1 cellular context compared by ENCODE assay signal in genomic region chr1:241640149-241640866, GRCh38.
TF ChIP-seq lines count a peak whose summit lies in the region.

A gene with protein sequence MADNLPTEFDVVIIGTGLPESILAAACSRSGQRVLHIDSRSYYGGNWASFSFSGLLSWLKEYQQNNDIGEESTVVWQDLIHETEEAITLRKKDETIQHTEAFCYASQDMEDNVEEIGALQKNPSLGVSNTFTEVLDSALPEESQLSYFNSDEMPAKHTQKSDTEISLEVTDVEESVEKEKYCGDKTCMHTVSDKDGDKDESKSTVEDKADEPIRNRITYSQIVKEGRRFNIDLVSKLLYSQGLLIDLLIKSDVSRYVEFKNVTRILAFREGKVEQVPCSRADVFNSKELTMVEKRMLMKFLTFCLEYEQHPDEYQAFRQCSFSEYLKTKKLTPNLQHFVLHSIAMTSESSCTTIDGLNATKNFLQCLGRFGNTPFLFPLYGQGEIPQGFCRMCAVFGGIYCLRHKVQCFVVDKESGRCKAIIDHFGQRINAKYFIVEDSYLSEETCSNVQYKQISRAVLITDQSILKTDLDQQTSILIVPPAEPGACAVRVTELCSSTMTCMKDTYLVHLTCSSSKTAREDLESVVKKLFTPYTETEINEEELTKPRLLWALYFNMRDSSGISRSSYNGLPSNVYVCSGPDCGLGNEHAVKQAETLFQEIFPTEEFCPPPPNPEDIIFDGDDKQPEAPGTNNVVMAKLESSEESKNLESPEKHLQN (minus strand): TSS chr1:241640369. CDS start chr1:241635766, 4,603 bp downstream.
OPN3 (minus strand) TSS chr1:241640369; CDS start chr1:241640254, 115 bp downstream.

TF ChIP-seq in HepG2, 621 proteins besides CTCF, POLR2A, EP300 and RAD21 (continued from another document and continues in another):
- TF ChIP-seq, protein P1, sequence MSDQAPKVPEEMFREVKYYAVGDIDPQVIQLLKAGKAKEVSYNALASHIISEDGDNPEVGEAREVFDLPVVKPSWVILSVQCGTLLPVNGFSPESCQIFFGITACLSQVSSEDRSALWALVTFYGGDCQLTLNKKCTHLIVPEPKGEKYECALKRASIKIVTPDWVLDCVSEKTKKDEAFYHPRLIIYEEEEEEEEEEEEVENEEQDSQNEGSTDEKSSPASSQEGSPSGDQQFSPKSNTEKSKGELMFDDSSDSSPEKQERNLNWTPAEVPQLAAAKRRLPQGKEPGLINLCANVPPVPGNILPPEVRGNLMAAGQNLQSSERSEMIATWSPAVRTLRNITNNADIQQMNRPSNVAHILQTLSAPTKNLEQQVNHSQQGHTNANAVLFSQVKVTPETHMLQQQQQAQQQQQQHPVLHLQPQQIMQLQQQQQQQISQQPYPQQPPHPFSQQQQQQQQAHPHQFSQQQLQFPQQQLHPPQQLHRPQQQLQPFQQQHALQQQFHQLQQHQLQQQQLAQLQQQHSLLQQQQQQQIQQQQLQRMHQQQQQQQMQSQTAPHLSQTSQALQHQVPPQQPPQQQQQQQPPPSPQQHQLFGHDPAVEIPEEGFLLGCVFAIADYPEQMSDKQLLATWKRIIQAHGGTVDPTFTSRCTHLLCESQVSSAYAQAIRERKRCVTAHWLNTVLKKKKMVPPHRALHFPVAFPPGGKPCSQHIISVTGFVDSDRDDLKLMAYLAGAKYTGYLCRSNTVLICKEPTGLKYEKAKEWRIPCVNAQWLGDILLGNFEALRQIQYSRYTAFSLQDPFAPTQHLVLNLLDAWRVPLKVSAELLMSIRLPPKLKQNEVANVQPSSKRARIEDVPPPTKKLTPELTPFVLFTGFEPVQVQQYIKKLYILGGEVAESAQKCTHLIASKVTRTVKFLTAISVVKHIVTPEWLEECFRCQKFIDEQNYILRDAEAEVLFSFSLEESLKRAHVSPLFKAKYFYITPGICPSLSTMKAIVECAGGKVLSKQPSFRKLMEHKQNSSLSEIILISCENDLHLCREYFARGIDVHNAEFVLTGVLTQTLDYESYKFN (CRISPR knock-in tag; conservative IDR thresholded peaks at IDR 0.05), result 0 out of 2 replicates have a peak, but pooled peaks have one; percentile 18
- TF ChIP-seq, protein P2, sequence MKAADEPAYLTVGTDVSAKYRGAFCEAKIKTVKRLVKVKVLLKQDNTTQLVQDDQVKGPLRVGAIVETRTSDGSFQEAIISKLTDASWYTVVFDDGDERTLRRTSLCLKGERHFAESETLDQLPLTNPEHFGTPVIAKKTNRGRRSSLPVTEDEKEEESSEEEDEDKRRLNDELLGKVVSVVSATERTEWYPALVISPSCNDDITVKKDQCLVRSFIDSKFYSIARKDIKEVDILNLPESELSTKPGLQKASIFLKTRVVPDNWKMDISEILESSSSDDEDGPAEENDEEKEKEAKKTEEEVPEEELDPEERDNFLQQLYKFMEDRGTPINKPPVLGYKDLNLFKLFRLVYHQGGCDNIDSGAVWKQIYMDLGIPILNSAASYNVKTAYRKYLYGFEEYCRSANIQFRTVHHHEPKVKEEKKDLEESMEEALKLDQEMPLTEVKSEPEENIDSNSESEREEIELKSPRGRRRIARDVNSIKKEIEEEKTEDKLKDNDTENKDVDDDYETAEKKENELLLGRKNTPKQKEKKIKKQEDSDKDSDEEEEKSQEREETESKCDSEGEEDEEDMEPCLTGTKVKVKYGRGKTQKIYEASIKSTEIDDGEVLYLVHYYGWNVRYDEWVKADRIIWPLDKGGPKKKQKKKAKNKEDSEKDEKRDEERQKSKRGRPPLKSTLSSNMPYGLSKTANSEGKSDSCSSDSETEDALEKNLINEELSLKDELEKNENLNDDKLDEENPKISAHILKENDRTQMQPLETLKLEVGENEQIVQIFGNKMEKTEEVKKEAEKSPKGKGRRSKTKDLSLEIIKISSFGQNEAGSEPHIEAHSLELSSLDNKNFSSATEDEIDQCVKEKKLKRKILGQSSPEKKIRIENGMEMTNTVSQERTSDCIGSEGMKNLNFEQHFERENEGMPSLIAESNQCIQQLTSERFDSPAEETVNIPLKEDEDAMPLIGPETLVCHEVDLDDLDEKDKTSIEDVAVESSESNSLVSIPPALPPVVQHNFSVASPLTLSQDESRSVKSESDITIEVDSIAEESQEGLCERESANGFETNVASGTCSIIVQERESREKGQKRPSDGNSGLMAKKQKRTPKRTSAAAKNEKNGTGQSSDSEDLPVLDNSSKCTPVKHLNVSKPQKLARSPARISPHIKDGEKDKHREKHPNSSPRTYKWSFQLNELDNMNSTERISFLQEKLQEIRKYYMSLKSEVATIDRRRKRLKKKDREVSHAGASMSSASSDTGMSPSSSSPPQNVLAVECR (CRISPR knock-in tag; IDR thresholded peaks at IDR 0.05; ENCODE audit: borderline replicate concordance), result peak; percentile 60; the same call in 1 of the 2 replicates
- TF ChIP-seq ZBTB39 (CRISPR knock-in tag; IDR thresholded peaks at IDR 0.05), result no peak
- no peak for TF ChIP-seq TEAD2 (CRISPR knock-in tag; IDR thresholded peaks at IDR 0.05)
- TF ChIP-seq PRDM15 (CRISPR knock-in tag; IDR thresholded peaks at IDR 0.05), result no peak
- no peak for TF ChIP-seq ZSCAN29 (CRISPR knock-in tag; conservative IDR thresholded peaks at IDR 0.05)
- TF ChIP-seq, protein P3, sequence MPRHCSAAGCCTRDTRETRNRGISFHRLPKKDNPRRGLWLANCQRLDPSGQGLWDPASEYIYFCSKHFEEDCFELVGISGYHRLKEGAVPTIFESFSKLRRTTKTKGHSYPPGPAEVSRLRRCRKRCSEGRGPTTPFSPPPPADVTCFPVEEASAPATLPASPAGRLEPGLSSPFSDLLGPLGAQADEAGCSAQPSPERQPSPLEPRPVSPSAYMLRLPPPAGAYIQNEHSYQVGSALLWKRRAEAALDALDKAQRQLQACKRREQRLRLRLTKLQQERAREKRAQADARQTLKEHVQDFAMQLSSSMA (CRISPR knock-in tag; IDR thresholded peaks at IDR 0.05), result no peak
- peak; percentile 49 for TF ChIP-seq GABPA (IDR thresholded peaks at IDR 0.05; ENCODE audit: low read depth, low read length)
- peak; percentile 9; the same call in 1 of the 2 replicates for TF ChIP-seq GABPA (CRISPR knock-in tag; IDR thresholded peaks at IDR 0.05; ENCODE audit: low read depth)
- no peak for TF ChIP-seq DDIT3 (CRISPR knock-in tag; IDR thresholded peaks at IDR 0.05)
- no peak for TF ChIP-seq ZNF230 (CRISPR knock-in tag; IDR thresholded peaks at IDR 0.05)
- TF ChIP-seq ZBTB21 (CRISPR knock-in tag; IDR thresholded peaks at IDR 0.05), result no peak
- TF ChIP-seq, protein P4, sequence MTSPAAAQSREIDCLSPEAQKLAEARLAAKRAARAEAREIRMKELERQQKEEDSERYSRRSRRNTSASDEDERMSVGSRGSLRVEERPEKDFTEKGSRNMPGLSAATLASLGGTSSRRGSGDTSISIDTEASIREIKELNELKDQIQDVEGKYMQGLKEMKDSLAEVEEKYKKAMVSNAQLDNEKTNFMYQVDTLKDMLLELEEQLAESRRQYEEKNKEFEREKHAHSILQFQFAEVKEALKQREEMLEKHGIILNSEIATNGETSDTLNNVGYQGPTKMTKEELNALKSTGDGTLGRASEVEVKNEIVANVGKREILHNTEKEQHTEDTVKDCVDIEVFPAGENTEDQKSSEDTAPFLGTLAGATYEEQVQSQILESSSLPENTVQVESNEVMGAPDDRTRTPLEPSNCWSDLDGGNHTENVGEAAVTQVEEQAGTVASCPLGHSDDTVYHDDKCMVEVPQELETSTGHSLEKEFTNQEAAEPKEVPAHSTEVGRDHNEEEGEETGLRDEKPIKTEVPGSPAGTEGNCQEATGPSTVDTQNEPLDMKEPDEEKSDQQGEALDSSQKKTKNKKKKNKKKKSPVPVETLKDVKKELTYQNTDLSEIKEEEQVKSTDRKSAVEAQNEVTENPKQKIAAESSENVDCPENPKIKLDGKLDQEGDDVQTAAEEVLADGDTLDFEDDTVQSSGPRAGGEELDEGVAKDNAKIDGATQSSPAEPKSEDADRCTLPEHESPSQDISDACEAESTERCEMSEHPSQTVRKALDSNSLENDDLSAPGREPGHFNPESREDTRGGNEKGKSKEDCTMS (CRISPR knock-in tag; conservative IDR thresholded peaks at IDR 0.05), result no peak
- TF ChIP-seq MED8 (CRISPR knock-in tag; IDR thresholded peaks at IDR 0.05; ENCODE audit: insufficient replicate concordance), result no peak
- no peak for TF ChIP-seq E2F2 (CRISPR knock-in tag; IDR thresholded peaks at IDR 0.05; ENCODE audit: borderline replicate concordance)
- TF ChIP-seq, protein P5, sequence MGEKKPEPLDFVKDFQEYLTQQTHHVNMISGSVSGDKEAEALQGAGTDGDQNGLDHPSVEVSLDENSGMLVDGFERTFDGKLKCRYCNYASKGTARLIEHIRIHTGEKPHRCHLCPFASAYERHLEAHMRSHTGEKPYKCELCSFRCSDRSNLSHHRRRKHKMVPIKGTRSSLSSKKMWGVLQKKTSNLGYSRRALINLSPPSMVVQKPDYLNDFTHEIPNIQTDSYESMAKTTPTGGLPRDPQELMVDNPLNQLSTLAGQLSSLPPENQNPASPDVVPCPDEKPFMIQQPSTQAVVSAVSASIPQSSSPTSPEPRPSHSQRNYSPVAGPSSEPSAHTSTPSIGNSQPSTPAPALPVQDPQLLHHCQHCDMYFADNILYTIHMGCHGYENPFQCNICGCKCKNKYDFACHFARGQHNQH (CRISPR knock-in tag; IDR thresholded peaks at IDR 0.05), result 0 out of 2 replicates have a peak, but pooled peaks have one; percentile 21
- TF ChIP-seq ZNF788 (CRISPR knock-in tag; IDR thresholded peaks at IDR 0.05; ENCODE audit: borderline replicate concordance), result peak; percentile 76
- TF ChIP-seq FOXK1 (CRISPR knock-in tag; IDR thresholded peaks at IDR 0.05; ENCODE audit: borderline replicate concordance, low read depth), result no peak
- TF ChIP-seq, protein P6, sequence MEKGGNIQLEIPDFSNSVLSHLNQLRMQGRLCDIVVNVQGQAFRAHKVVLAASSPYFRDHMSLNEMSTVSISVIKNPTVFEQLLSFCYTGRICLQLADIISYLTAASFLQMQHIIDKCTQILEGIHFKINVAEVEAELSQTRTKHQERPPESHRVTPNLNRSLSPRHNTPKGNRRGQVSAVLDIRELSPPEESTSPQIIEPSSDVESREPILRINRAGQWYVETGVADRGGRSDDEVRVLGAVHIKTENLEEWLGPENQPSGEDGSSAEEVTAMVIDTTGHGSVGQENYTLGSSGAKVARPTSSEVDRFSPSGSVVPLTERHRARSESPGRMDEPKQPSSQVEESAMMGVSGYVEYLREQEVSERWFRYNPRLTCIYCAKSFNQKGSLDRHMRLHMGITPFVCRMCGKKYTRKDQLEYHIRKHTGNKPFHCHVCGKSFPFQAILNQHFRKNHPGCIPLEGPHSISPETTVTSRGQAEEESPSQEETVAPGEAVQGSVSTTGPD (CRISPR knock-in tag; IDR thresholded peaks at IDR 0.05), result no peak
- TF ChIP-seq, protein P7, sequence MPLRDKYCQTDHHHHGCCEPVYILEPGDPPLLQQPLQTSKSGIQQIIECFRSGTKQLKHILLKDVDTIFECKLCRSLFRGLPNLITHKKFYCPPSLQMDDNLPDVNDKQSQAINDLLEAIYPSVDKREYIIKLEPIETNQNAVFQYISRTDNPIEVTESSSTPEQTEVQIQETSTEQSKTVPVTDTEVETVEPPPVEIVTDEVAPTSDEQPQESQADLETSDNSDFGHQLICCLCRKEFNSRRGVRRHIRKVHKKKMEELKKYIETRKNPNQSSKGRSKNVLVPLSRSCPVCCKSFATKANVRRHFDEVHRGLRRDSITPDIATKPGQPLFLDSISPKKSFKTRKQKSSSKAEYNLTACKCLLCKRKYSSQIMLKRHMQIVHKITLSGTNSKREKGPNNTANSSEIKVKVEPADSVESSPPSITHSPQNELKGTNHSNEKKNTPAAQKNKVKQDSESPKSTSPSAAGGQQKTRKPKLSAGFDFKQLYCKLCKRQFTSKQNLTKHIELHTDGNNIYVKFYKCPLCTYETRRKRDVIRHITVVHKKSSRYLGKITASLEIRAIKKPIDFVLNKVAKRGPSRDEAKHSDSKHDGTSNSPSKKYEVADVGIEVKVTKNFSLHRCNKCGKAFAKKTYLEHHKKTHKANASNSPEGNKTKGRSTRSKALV (CRISPR knock-in tag; IDR thresholded peaks at IDR 0.05), result 0 out of 2 replicates have a peak, but pooled peaks have one; percentile 42
